8 cellular contexts compared by ENCODE assay signal in the genomic region with DNA sequence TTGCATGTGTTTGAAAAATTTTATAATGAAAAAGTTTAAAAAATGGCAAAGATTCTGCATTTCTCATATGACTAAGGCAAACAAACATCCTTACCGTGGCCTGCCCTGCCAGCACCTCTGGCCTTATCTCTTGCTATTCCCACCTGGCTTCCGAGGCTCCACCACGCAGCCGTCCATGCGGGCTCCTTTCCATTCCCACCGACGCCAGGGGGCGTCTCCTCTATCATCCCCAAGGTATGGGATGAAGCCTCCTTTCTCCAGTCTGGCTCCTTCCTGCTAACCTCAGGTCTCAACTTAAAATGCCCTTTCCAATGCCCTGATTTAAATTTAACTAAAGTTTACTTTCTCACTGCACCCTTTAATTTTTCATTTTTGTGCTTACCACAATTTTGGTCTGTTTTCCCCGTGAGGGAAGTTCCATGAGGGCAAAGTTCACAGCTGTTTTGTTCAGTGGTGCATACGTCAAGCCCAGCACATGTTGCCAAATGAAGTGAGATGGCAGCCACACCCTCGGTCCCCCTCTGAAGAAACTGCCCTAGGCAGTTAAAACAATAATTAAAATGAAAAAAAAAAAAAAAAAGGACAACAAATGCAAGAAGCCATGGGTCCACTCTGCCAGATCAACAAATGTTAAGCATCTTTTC. TPM values are rescaled to one million over a fixed set of nuclear protein-coding genes. Genes with fewer than 3 reads are reported as not detected.
DNase-seq lines count a peak whose midpoint lies in the region; ATAC-seq and TF ChIP-seq lines count a peak whose summit lies in the region.

No MANE protein-coding gene starts in this region.

- intact Hi-C loops in psoas muscle (cut with DNase I), result loop anchor here in 1 of 2 donors (10.0 kb wide), 2 partner anchors 297 to 517 kb away; no protein-coding TSS in a partner anchor

- DNase-seq in COLO668 (lab: John Stamatoyannopoulos, UW; ENCODE audit: unreplicated experiment) (peak; percentile 84), HuH-7 (ENCODE audit: low spot score) (peak; percentile 78), RWPE1 (ENCODE audit: low spot score) (peak; percentile 49), fibroblast of the aortic adventitia (ENCODE audit: low read depth) (no peak), psoas muscle (no peak), KG1 (lab: John Stamatoyannopoulos, UW) (no peak), GF-D8 (lab: John Stamatoyannopoulos, UW) (no peak)

- 7 to 10% (median 8%) methylated on average over 11 of the region's 11 CpGs for WGBS in psoas muscle, 3 donors

- CTCF ChIA-PET in RWPE1 (lab: Yijun Ruan, JAX), result interaction anchor here (0.6 to 0.7 kb wide), 2 partner anchors 49 to 186 kb away, joined by 3 read pairs; no protein-coding TSS in a partner anchor

- ATAC-seq in psoas muscle (peak in 1 of 4 donors; percentile 68), GM21423 (IDR thresholded peaks at IDR 0.05; ENCODE audit: unreplicated experiment) (no peak)

- H3K4me1 ChIP-seq in psoas muscle, result no peaks in the 10 kb centered on the region

- H3K4me3 ChIP-seq in fibroblast of the aortic adventitia (ENCODE audit: low read depth, low read length), result no peak overlapping the region
- H3K4me3 ChIP-seq in psoas muscle, result no peak overlapping the region

- peaks cover 0 to 23% (median 2%) of the 10 kb centered on the region in 3 donors for H3K27me3 ChIP-seq in psoas muscle (ENCODE audit: insufficient read depth in 3 of 3, low read length in 2 of 3)

- peak; percentile 54 for TF ChIP-seq CTCF in RWPE1 (conservative IDR thresholded peaks at IDR 0.05; ENCODE audit: low read depth)
- TF ChIP-seq CTCF in fibroblast of the aortic adventitia (IDR thresholded peaks at IDR 0.05; ENCODE audit: insufficient read depth, low read length), result peak; percentile 26
- peak; percentile 28 for TF ChIP-seq CTCF in psoas muscle (IDR thresholded peaks at IDR 0.05)

- no peaks in the 10 kb centered on the region for H3K36me3 ChIP-seq in psoas muscle (ENCODE audit: insufficient read depth in 1 of 2, low read depth in 1 of 2)

- H3K27ac ChIP-seq in RWPE1 (no peak overlapping the region), psoas muscle (no peak overlapping the region)

- POLR2A ChIA-PET in RWPE1 (lab: Yijun Ruan, JAX; ENCODE audit: low non-redundant PET), result no interaction called here

- no peaks in the 10 kb centered on the region for H3K9me3 ChIP-seq in psoas muscle

RNA-seq across cellular contexts. Expression of a gene that starts 13.3 kb away (rescaled TPM):
- total RNA-seq in fibroblast of the aortic adventitia (ENCODE audit: low replicate concordance) (not detected in 2 replicates), psoas muscle (1 to 10 TPM in 1 of 4 donors, under 1 TPM in 3; 0.23 to 2.8 (median 0.35) TPM)
- under 1 TPM; 0.04 to 0.24 (median 0.21) TPM for polyA plus RNA-seq in psoas muscle

Comparison
In these comparisons a context has a peak if more than half of its experiments do, and no peak if none do; other contexts are left out.
1. DNase-seq: peak in COLO668 (single experiment), HuH-7 (single experiment) and RWPE1 (single experiment); none in fibroblast of the aortic adventitia (single experiment), psoas muscle (0 of 2), KG1 (single experiment) and GF-D8 (single experiment).
2. Peak in every context shown above with its lines, with median percentiles within 50 percentile points of each other: CTCF ChIP-seq.